Comparison of ENCODE assay signal across 8 cellular contexts in the genomic region with DNA sequence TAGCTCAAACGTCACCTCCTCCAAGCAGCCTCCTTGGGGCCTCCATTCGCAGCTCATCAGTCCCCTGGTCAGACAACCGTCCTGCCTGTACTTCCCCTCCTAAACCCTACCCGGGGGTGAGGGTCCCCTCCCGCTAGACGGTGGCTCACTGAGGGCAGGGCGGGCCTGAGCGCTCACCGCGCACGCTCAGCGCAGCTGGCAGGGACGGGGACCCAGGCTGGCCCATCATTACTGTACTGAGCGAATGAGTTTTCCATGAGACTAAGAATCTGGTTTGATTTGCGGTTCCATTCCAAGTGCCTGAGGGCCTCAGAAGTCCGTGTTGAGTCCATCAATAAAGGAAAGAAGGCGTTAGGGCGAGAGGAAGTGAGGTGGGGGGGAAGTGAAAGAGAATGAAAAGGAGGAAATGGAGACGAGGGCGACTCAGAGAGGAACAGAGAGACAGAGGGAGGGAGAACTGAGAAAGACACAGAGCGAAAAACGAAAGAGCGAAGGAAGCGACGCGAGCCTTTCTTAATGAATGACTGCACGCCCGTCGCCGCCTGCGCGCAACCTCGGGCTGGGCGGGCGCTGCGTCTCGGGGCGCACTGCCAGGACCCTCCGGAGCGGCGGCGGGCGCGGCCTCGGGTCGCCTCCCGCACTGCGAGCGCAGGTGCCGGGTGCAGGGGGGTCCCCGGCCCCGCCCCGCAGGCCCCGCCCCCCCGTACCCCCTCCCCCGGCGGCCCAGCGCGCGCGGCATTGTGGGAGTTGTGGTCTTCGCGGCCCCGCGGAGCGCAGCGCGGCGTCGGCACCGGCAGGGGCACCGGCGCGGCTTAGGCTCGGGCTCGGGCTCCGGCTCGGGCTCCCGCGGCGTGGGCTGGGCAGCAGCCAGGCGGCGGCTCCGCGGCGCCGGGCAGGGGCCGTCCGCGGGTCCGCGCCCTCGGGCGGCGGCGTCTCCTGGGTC. TPM values are rescaled to one million over a fixed set of nuclear protein-coding genes. Genes with fewer than 3 reads are reported as not detected.
DNase-seq lines count a peak whose midpoint lies in the region; ATAC-seq, FAIRE-seq and TF ChIP-seq lines count a peak whose summit lies in the region.

A gene with protein sequence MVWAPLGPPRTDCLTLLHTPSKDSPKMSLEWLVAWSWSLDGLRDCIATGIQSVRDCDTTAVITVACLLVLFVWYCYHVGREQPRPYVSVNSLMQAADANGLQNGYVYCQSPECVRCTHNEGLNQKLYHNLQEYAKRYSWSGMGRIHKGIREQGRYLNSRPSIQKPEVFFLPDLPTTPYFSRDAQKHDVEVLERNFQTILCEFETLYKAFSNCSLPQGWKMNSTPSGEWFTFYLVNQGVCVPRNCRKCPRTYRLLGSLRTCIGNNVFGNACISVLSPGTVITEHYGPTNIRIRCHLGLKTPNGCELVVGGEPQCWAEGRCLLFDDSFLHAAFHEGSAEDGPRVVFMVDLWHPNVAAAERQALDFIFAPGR (plus strand): TSS at position 746 of the 943 bp plus-strand sequence. CDS start 4,356 bp downstream, outside the sequence.

- peaks cover 5% of the 10 kb centered on the region for H3K9me3 Mint-ChIP-seq in WTC11

- no peaks in the 10 kb centered on the region for H3K27me3 ChIP-seq in bronchial epithelial cell (ENCODE audit: control insufficient read depth, insufficient read depth, low read length)
- no peaks in the 10 kb centered on the region for H3K27me3 ChIP-seq in kidney epithelial cell (ENCODE audit: control insufficient read depth, insufficient read depth, low read length)

- H3K27me3 Mint-ChIP-seq in WTC11 (ENCODE audit: low read depth) = peaks cover 48% of the 10 kb centered on the region

- peak within 1 kb of the TSS; percentile 43 for H3K4me3 ChIP-seq in bronchial epithelial cell (ENCODE audit: low read depth, low read length)
- H3K4me3 ChIP-seq in kidney epithelial cell (ENCODE audit: low read depth, low read length) = peak within 1 kb of the TSS; percentile 53

- POLR2A ChIA-PET in WTC11 (lab: Charles Lee) = interaction anchor here (1.0 kb wide), 1 partner anchor 12 kb away, joined by 3 read pairs; no protein-coding TSS in a partner anchor

- CTCF ChIA-PET in WTC11 (lab: Charles Lee) = interaction anchor here (0.5 to 2.7 kb wide), 6 partner anchors 29 to 74 kb away, joined by 3 to 21 read pairs (median 4); no protein-coding TSS in a partner anchor

- H3K4me1 Mint-ChIP-seq in WTC11 = peaks cover 15% of the 10 kb centered on the region

- DNase-seq in NCI-H524 (lab: John Stamatoyannopoulos, UW) (peak; percentile 38 to 67), NCI-H524 treated with DMSO at 0.1 percent for 48 hours (lab: John Stamatoyannopoulos, UW) (no peak), NCI-H2171 treated with DMSO at 0.1 percent for 48 hours (lab: John Stamatoyannopoulos, UW) (peak; percentile 71), WTC11 (ENCODE audit: low spot score) (peak; percentile 74), bronchial epithelial cell (ENCODE audit: low read depth) (peak; percentile 39), kidney epithelial cell (ENCODE audit: low read depth) (no peak)
- DNase-seq in stimulated activated CD4-positive, alpha-beta T cell treated with anti-CD3 and anti-CD28 coated beads, Interleukin-15, amount 100 ng/mL, for 1 hour (ENCODE audit: low read depth in 1 of 2, low spot score in 1 of 2) = peak; percentile 70 to 72

- no peaks in the 10 kb centered on the region; the same call in 1 of the 2 replicates for H3K36me3 Mint-ChIP-seq in WTC11

- peak within 1 kb of the TSS; percentile 25; the same call in 1 of the 2 replicates for H3K27ac Mint-ChIP-seq in WTC11

- peak within 1 kb of the TSS; percentile 90 for H3K4me3 Mint-ChIP-seq in WTC11

- H3K36me3 ChIP-seq in bronchial epithelial cell (ENCODE audit: control insufficient read depth, insufficient read depth, low read length) (no peaks in the 10 kb centered on the region), kidney epithelial cell (ENCODE audit: control insufficient read depth, insufficient read depth, low read length) (no peaks in the 10 kb centered on the region)

- TF ChIP-seq CTCF in WTC11 (IDR thresholded peaks at IDR 0.05) = no peak
- TF ChIP-seq CTCF in bronchial epithelial cell (IDR thresholded peaks at IDR 0.05; ENCODE audit: insufficient read depth, low read length, severe bottlenecking) = no peak
- no peak for TF ChIP-seq CTCF in kidney epithelial cell (IDR thresholded peaks at IDR 0.05; ENCODE audit: insufficient read depth, low read length, poor library complexity, severe bottlenecking)

- ATAC-seq in HG02970 (IDR thresholded peaks at IDR 0.05; ENCODE audit: low FRiP score, unreplicated experiment) (peak; percentile 80), WTC11 (peak; percentile 86)

- FAIRE-seq in bronchial epithelial cell (lab: Jason Lieb, UNC) = no peak

TF ChIP-seq in WTC11, 78 proteins besides CTCF, POLR2A, EP300 and RAD21 (continues in another document):
- TF ChIP-seq PRRX2 (CRISPR knock-in tag; IDR thresholded peaks at IDR 0.05) (no peak), NFE2L1 (CRISPR knock-in tag; IDR thresholded peaks at IDR 0.05) (no peak), ZBTB21 (CRISPR knock-in tag; IDR thresholded peaks at IDR 0.05; ENCODE audit: borderline replicate concordance) (no peak), ZNF219 (CRISPR knock-in tag; IDR thresholded peaks at IDR 0.05; ENCODE audit: borderline replicate concordance) (no peak), NR1H2 (CRISPR knock-in tag; IDR thresholded peaks at IDR 0.05) (no peak)
- TF ChIP-seq, protein P1, sequence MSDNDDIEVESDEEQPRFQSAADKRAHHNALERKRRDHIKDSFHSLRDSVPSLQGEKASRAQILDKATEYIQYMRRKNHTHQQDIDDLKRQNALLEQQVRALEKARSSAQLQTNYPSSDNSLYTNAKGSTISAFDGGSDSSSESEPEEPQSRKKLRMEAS (CRISPR knock-in tag; IDR thresholded peaks at IDR 0.05) = no peak
- TF ChIP-seq, protein P2, sequence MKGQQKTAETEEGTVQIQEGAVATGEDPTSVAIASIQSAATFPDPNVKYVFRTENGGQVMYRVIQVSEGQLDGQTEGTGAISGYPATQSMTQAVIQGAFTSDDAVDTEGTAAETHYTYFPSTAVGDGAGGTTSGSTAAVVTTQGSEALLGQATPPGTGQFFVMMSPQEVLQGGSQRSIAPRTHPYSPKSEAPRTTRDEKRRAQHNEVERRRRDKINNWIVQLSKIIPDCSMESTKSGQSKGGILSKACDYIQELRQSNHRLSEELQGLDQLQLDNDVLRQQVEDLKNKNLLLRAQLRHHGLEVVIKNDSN (CRISPR knock-in tag; IDR thresholded peaks at IDR 0.05) = no peak
- TF ChIP-seq, protein P3, sequence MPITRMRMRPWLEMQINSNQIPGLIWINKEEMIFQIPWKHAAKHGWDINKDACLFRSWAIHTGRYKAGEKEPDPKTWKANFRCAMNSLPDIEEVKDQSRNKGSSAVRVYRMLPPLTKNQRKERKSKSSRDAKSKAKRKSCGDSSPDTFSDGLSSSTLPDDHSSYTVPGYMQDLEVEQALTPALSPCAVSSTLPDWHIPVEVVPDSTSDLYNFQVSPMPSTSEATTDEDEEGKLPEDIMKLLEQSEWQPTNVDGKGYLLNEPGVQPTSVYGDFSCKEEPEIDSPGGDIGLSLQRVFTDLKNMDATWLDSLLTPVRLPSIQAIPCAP (CRISPR knock-in tag; IDR thresholded peaks at IDR 0.05) = no peak
- TF ChIP-seq, protein P4, sequence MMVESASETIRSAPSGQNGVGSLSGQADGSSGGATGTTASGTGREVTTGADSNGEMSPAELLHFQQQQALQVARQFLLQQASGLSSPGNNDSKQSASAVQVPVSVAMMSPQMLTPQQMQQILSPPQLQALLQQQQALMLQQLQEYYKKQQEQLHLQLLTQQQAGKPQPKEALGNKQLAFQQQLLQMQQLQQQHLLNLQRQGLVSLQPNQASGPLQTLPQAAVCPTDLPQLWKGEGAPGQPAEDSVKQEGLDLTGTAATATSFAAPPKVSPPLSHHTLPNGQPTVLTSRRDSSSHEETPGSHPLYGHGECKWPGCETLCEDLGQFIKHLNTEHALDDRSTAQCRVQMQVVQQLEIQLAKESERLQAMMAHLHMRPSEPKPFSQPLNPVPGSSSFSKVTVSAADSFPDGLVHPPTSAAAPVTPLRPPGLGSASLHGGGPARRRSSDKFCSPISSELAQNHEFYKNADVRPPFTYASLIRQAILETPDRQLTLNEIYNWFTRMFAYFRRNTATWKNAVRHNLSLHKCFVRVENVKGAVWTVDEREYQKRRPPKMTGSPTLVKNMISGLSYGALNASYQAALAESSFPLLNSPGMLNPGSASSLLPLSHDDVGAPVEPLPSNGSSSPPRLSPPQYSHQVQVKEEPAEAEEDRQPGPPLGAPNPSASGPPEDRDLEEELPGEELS (CRISPR knock-in tag; IDR thresholded peaks at IDR 0.05) = peak; percentile 63; the same call in 1 of the 2 replicates
- TF ChIP-seq, protein P5, sequence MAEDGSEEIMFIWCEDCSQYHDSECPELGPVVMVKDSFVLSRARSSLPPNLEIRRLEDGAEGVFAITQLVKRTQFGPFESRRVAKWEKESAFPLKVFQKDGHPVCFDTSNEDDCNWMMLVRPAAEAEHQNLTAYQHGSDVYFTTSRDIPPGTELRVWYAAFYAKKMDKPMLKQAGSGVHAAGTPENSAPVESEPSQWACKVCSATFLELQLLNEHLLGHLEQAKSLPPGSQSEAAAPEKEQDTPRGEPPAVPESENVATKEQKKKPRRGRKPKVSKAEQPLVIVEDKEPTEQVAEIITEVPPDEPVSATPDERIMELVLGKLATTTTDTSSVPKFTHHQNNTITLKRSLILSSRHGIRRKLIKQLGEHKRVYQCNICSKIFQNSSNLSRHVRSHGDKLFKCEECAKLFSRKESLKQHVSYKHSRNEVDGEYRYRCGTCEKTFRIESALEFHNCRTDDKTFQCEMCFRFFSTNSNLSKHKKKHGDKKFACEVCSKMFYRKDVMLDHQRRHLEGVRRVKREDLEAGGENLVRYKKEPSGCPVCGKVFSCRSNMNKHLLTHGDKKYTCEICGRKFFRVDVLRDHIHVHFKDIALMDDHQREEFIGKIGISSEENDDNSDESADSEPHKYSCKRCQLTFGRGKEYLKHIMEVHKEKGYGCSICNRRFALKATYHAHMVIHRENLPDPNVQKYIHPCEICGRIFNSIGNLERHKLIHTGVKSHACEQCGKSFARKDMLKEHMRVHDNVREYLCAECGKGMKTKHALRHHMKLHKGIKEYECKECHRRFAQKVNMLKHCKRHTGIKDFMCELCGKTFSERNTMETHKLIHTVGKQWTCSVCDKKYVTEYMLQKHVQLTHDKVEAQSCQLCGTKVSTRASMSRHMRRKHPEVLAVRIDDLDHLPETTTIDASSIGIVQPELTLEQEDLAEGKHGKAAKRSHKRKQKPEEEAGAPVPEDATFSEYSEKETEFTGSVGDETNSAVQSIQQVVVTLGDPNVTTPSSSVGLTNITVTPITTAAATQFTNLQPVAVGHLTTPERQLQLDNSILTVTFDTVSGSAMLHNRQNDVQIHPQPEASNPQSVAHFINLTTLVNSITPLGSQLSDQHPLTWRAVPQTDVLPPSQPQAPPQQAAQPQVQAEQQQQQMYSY (CRISPR knock-in tag; IDR thresholded peaks at IDR 0.05) = no peak

RNA-seq across cellular contexts. Expression of the gene that starts here (rescaled TPM):
- total RNA-seq in WTC11 (2021) (7.1 to 8.1 TPM (median 8.0 TPM) in 3 replicates), bronchial epithelial cell (3.4 and 3.8 TPM in 2 replicates), kidney epithelial cell (10.6 and 16.3 TPM in 2 replicates)

Comparison
In these comparisons a context has a peak if more than half of its experiments do, and no peak if none do; other contexts are left out.
1. DNase-seq: peak in NCI-H524 (2 of 2), NCI-H2171 treated with DMSO at 0.1 percent for 48 hours (single experiment), WTC11 (single experiment), bronchial epithelial cell (single experiment) and stimulated activated CD4-positive, alpha-beta T cell treated with anti-CD3 and anti-CD28 coated beads, Interleukin-15, amount 100 ng/mL, for 1 hour (2 of 2); none in NCI-H524 treated with DMSO at 0.1 percent for 48 hours (single experiment) and kidney epithelial cell (single experiment).